In the genomic region with DNA sequence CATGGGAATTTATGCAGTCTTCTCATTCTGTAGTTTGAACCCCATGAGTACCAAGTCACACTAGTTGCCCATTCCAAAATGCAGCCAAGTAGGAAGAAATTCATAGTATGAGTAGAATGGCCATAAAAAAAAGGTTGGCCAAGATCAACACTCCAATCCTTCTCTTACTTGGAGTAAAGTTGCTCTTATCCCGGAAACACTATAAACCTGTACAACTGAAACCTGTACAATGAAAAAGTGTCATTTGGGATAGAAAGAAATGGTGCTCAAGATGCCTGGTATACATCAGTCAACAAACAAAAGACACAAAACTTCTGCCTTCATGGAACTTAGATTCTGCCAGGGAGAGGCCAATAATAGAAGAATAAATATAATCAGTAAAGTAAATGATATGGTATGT, we compare ENCODE assay signal across 3 cellular contexts.
"Had no signal": no experiment of that assay in that cellular context is flagged by ENCODE, and none has a peak within 500 bp of the region (broad histone marks: within the 10 kb centered on the region; RNA-seq: fewer than 3 reads in every experiment).

No MANE protein-coding gene starts in this region.

- ATAC-seq: GM12878 had no signal

- DNase-seq: GDM1, GF-D8 had no signal

- H3K4me3 ChIP-seq: GM12878 had no signal
